23 cellular contexts compared by ENCODE assay signal in the genomic region with DNA sequence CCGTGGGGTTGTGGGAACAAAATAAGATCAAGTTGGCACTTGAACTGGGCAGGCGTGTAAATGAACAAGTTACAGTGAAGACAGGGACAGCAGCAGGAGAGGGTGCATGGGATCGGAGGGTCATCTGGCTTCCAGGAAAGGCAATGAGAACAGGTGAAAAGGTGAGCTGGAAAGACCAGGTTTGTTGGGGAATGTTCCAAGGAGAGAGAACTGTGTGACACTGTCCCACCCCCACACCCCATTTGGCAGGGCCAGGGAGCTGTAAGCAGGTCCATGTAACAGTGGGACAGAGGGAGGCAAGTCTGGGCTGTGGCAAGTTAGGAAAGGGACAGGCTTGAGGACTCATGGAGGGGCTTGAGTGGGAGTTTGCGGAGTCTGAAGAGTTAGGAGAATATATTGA. TPM values are rescaled to one million over a fixed set of nuclear protein-coding genes. Genes with fewer than 3 reads are reported as not detected.
A peak's percentile ranks its signal among the peaks of the same experiment; 100 is the strongest.
DNase-seq lines count a peak whose midpoint lies in the region; ATAC-seq, FAIRE-seq and TF ChIP-seq lines count a peak whose summit lies in the region.
"Had no signal": no experiment of that assay in that cellular context is flagged by ENCODE, and none has a peak within 500 bp of the region (broad histone marks: within the 10 kb centered on the region; RNA-seq: fewer than 3 reads in every experiment).

No MANE protein-coding gene starts in this region.

- H3K36me3 Mint-ChIP-seq in WTC11: no peaks in the 10 kb centered on the region
- H3K36me3 Mint-ChIP-seq: activated naive CD4-positive, alpha-beta T cell treated with anti-CD3 and anti-CD28 coated beads, Interleukin-2, amount 50 U/mL, for 24 hours; natural killer cell treated with Interleukin-12 subunit alpha and Interleukin-12 subunit beta and Interleukin-15 and Interleukin-18, amount 100 ng/mL, for 72 hours had no signal

- peak overlapping the region; percentile 22 for H3K27ac Mint-ChIP-seq in WTC11
- H3K27ac Mint-ChIP-seq: activated CD4-positive, alpha-beta T cell treated with anti-CD3 and anti-CD28 coated beads, Interleukin-2, amount 10 ng/mL, durations not matched to agents 7 days and 5 days; activated naive CD4-positive, alpha-beta T cell treated with anti-CD3 and anti-CD28 coated beads, Interleukin-2, amount 50 U/mL, for 24 hours; natural killer cell treated with Interleukin-12 subunit alpha and Interleukin-12 subunit beta and Interleukin-15 and Interleukin-18, amount 100 ng/mL, for 72 hours had no signal

- DNase-seq in A549 (ENCODE audit: low read depth in 1 of 2, low spot score in 1 of 2) (no peak), WTC11 (ENCODE audit: low spot score) (no peak), left lobe of liver (ENCODE audit: low spot score) (peak; percentile 75), posterior vena cava (ENCODE audit: low spot score) (peak; percentile 10), tibial nerve (ENCODE audit: low spot score in 2 of 2) (no peak), GM19238 (ENCODE audit: insufficient read length, low spot score) (no peak), NCI-H1930 (lab: John Stamatoyannopoulos, UW) (no peak)
- DNase-seq: activated CD4-positive, alpha-beta T cell treated with anti-CD3 and anti-CD28 coated beads, Interleukin-2, amount 10 ng/mL, durations not matched to agents 7 days and 5 days; aorta; BE2C; central memory CD4-positive, alpha-beta T cell; erythroblast; GF-D8; heart right ventricle; NCI-H187; stimulated activated CD8-positive, alpha-beta memory T cell treated with anti-CD3 and anti-CD28 coated beads, Interleukin-4, amount 100 ng/mL, for 48 hours; upper lobe of right lung had no signal

- POLR2A ChIA-PET in A549 (lab: Yijun Ruan, JAX): interaction anchor here (1.6 kb wide), 1 partner anchor 101 kb away, joined by 3 read pairs; no protein-coding TSS in a partner anchor
- POLR2A ChIA-PET in WTC11 (lab: Charles Lee): no interaction called here

- peaks cover 40% of the 10 kb centered on the region for H3K4me1 ChIP-seq in A549
- H3K4me1 ChIP-seq in tibial nerve: no peaks in the 10 kb centered on the region
- H3K4me1 ChIP-seq: upper lobe of right lung had no signal

- H3K36me3 ChIP-seq in tibial nerve: no peaks in the 10 kb centered on the region
- H3K36me3 ChIP-seq: BE2C, heart right ventricle, upper lobe of right lung had no signal

- TF ChIP-seq POLR2A in A549 (IDR thresholded peaks at IDR 0.05; ENCODE audit: low read length) (no peak), tibial nerve (IDR thresholded peaks at IDR 0.05) (no peak)

- H3K9me3 ChIP-seq in A549 (no peaks in the 10 kb centered on the region), tibial nerve (no peaks in the 10 kb centered on the region)
- H3K9me3 ChIP-seq: BE2C, heart right ventricle, upper lobe of right lung had no signal

- peak overlapping the region; percentile 82 for H3K4me2 ChIP-seq in A549

- TF ChIP-seq CTCF in A549 (IDR thresholded peaks at IDR 0.05): no peak
- no peak for TF ChIP-seq CTCF in WTC11 (IDR thresholded peaks at IDR 0.05)
- no peak for TF ChIP-seq CTCF in tibial nerve (IDR thresholded peaks at IDR 0.05)

- H3K27me3 Mint-ChIP-seq in WTC11 (ENCODE audit: low read depth): no peaks in the 10 kb centered on the region
- H3K27me3 Mint-ChIP-seq: activated CD4-positive, alpha-beta T cell treated with anti-CD3 and anti-CD28 coated beads, Interleukin-2, amount 10 ng/mL, durations not matched to agents 7 days and 5 days; activated naive CD4-positive, alpha-beta T cell treated with anti-CD3 and anti-CD28 coated beads, Interleukin-2, amount 50 U/mL, for 24 hours had no signal

- TF ChIP-seq RAD21 in A549 (conservative IDR thresholded peaks at IDR 0.05 in 1 of 2, IDR thresholded peaks at IDR 0.05 in 1 of 2): no peak

- CTCF ChIA-PET in A549 (lab: Yijun Ruan, JAX): interaction anchor here (0.6 to 5.4 kb wide), 4 partner anchors 9 to 532 kb away, joined by 4 to 56 read pairs (median 6); no protein-coding TSS in a partner anchor
- CTCF ChIA-PET in WTC11 (lab: Charles Lee): interaction anchor here (2.2 kb wide), 1 partner anchor 22 kb away, joined by 8 read pairs; no protein-coding TSS in a partner anchor

- H3K4me3 Mint-ChIP-seq in WTC11: no peak overlapping the region
- H3K4me3 Mint-ChIP-seq: activated CD4-positive, alpha-beta T cell treated with anti-CD3 and anti-CD28 coated beads, Interleukin-2, amount 10 ng/mL, durations not matched to agents 7 days and 5 days; activated naive CD4-positive, alpha-beta T cell treated with anti-CD3 and anti-CD28 coated beads, Interleukin-2, amount 50 U/mL, for 24 hours; natural killer cell treated with Interleukin-12 subunit alpha and Interleukin-12 subunit beta and Interleukin-15 and Interleukin-18, amount 100 ng/mL, for 72 hours had no signal

- no peaks in the 10 kb centered on the region for H3K9me3 Mint-ChIP-seq in WTC11
- H3K9me3 Mint-ChIP-seq: activated CD4-positive, alpha-beta T cell treated with anti-CD3 and anti-CD28 coated beads, Interleukin-2, amount 10 ng/mL, durations not matched to agents 7 days and 5 days; activated naive CD4-positive, alpha-beta T cell treated with anti-CD3 and anti-CD28 coated beads, Interleukin-2, amount 50 U/mL, for 24 hours; natural killer cell treated with Interleukin-12 subunit alpha and Interleukin-12 subunit beta and Interleukin-15 and Interleukin-18, amount 100 ng/mL, for 72 hours had no signal

- ATAC-seq in A549 (no peak), WTC11 (no peak), left lobe of liver (peak; percentile 37), HG03025 (IDR thresholded peaks at IDR 0.05; ENCODE audit: low FRiP score, unreplicated experiment) (no peak)
- ATAC-seq: natural killer cell treated with Interleukin-12 subunit alpha and Interleukin-12 subunit beta and Interleukin-15 and Interleukin-18, amount 100 ng/mL, for 72 hours had no signal

- peak overlapping the region; percentile 97 for H3K27ac ChIP-seq in A549
- H3K27ac ChIP-seq in tibial nerve: no peak overlapping the region
- H3K27ac ChIP-seq: heart right ventricle, parathyroid adenoma, upper lobe of right lung had no signal

- TF ChIP-seq EP300 in A549 (IDR thresholded peaks at IDR 0.05): no peak
- TF ChIP-seq EP300 in tibial nerve (IDR thresholded peaks at IDR 0.05): no peak

- FAIRE-seq in A549 (lab: Jason Lieb, UNC): no peak
- FAIRE-seq: GM18507 had no signal

- peaks cover 3% of the 10 kb centered on the region for H3K4me1 Mint-ChIP-seq in WTC11
- H3K4me1 Mint-ChIP-seq: activated CD4-positive, alpha-beta T cell treated with anti-CD3 and anti-CD28 coated beads, Interleukin-2, amount 10 ng/mL, durations not matched to agents 7 days and 5 days; activated naive CD4-positive, alpha-beta T cell treated with anti-CD3 and anti-CD28 coated beads, Interleukin-2, amount 50 U/mL, for 24 hours had no signal

- intact Hi-C loops in posterior vena cava (cut with DNase I): no loop called here

- no peaks in the 10 kb centered on the region for H3K27me3 ChIP-seq in tibial nerve
- H3K27me3 ChIP-seq: BE2C, heart right ventricle, upper lobe of right lung had no signal

- WGBS in A549 (ENCODE audit: missing lambda C conversion rate): 77% methylated on average over 4 of the region's 4 CpGs
- 88 to 90% methylated on average over 4 of the region's 4 CpGs for WGBS in tibial nerve, 2 donors

- H3K4me3 ChIP-seq in A549: no peak overlapping the region; the same call in 2 of the 3 replicates
- no peak overlapping the region for H3K4me3 ChIP-seq in tibial nerve
- H3K4me3 ChIP-seq: heart right ventricle, upper lobe of right lung had no signal

TF ChIP-seq in WTC11, 78 proteins besides CTCF, POLR2A, EP300 and RAD21 (continues in another document):
- TF ChIP-seq TEAD4 (CRISPR knock-in tag; IDR thresholded peaks at IDR 0.05): no peak
- TF ChIP-seq ZNF121 (CRISPR knock-in tag; IDR thresholded peaks at IDR 0.05): no peak
- no peak for TF ChIP-seq ZNF138 (CRISPR knock-in tag; conservative IDR thresholded peaks at IDR 0.05)
- no peak for TF ChIP-seq NR3C1 (CRISPR knock-in tag; conservative IDR thresholded peaks at IDR 0.05; ENCODE audit: low read depth)

RNA-seq across cellular contexts. Expression of a gene that starts 0.8 kb away (rescaled TPM):
- polyA plus RNA-seq in A549 (2011; rRNA removed) (9.4 and 10.4 TPM in 2 replicates), A549 (2017; fragmentation: RNase III; extraction: RNeasy Plus Mini Kit Qiagen cat#74134 plus additional on column Dnase treatment) (11.4 to 12.2 TPM (median 11.8 TPM) in 3 replicates)
- polyA plus RNA-seq in A549 (2012; cell fraction: cytosol; rRNA removed): 7.5 and 9.5 TPM in 2 replicates
- 15.0 and 17.6 TPM in 2 replicates for polyA plus RNA-seq in A549 (2012; cell fraction: nucleus; rRNA removed)
- polyA minus RNA-seq in A549 (2011; rRNA and poly(A)+ RNA removed): 19.4 and 20.2 TPM in 2 replicates
- total RNA-seq in WTC11 (2021) (0.74 to 1.2 TPM (median 0.99 TPM) in 3 replicates), left lobe of liver (81.1 TPM), posterior vena cava (1 to 10 TPM in 1 of 2 donors, under 1 TPM in 1; 0.76 to 1.3 TPM), tibial nerve (1 to 10 TPM in 3 of 4 donors, under 1 TPM in 1; 0.87 to 3.6 (median 1.3) TPM)
- total RNA-seq: LHCN-M2 had no signal

RNA-seq across cellular contexts. Expression of a gene that starts 31.1 kb away (rescaled TPM):
- polyA plus RNA-seq in A549 (2011; rRNA removed) (42.2 and 49.0 TPM in 2 replicates), A549 (2017; fragmentation: RNase III; extraction: RNeasy Plus Mini Kit Qiagen cat#74134 plus additional on column Dnase treatment) (25.7 to 27.4 TPM (median 26.3 TPM) in 3 replicates)
- polyA plus RNA-seq in A549 (2012; cell fraction: cytosol; rRNA removed): 26.5 and 28.9 TPM in 2 replicates
- 9.4 and 21.6 TPM in 2 replicates for polyA plus RNA-seq in A549 (2012; cell fraction: nucleus; rRNA removed)
- 49.4 and 60.7 TPM in 2 replicates for polyA minus RNA-seq in A549 (2011; rRNA and poly(A)+ RNA removed)
- total RNA-seq in WTC11 (2021) (26.0 to 29.1 TPM (median 27.5 TPM) in 3 replicates), left lobe of liver (4.4 TPM), posterior vena cava (10 to 100 TPM; 26.7 to 30.1 TPM), tibial nerve (10 to 100 TPM; 17.8 to 29.7 (median 23.1) TPM)

RNA-seq across cellular contexts. Expression of a gene that starts 52.1 kb away (rescaled TPM):
- polyA plus RNA-seq in A549 (2011; rRNA removed): 2.5 and 3.6 TPM in 2 replicates
- 2.3 and 2.6 TPM in 2 replicates for polyA plus RNA-seq in A549 (2012; cell fraction: cytosol; rRNA removed)
- 21.1 and 23.1 TPM in 2 replicates for polyA plus RNA-seq in A549 (2012; cell fraction: nucleus; rRNA removed)
- polyA plus RNA-seq in A549 (2017; fragmentation: RNase III; extraction: RNeasy Plus Mini Kit Qiagen cat#74134 plus additional on column Dnase treatment): 2.8 to 3.8 TPM (median 3.7 TPM) in 3 replicates
- 3.9 and 4.5 TPM in 2 replicates for polyA minus RNA-seq in A549 (2011; rRNA and poly(A)+ RNA removed)
- total RNA-seq in WTC11 (2021): 28.3 to 28.7 TPM (median 28.3 TPM) in 3 replicates
- total RNA-seq in left lobe of liver: 3.6 TPM
- total RNA-seq in posterior vena cava: 1 to 10 TPM; 6.7 to 7.1 TPM
- total RNA-seq in tibial nerve: 10 to 100 TPM; 17.7 to 29.3 (median 22.7) TPM

Comparison
In these comparisons a context has a peak if more than half of its experiments do, and no peak if none do; other contexts are left out.
1. DNase-seq: peak in left lobe of liver (single experiment) and posterior vena cava (single experiment); none in A549 (0 of 2), WTC11 (single experiment), tibial nerve (0 of 2), GM19238 (single experiment) and NCI-H1930 (0 of 2).
2. H3K27ac ChIP-seq: peak in A549 (2 of 2); none in tibial nerve (0 of 4).
3. RNA of a gene that starts 0.8 kb away (total RNA-seq): 81.1 TPM in left lobe of liver (single experiment); 0.87 to 3.6 TPM in tibial nerve, 0.76 to 1.3 TPM in posterior vena cava and 0.74 to 1.2 TPM in WTC11; every median in the first group is over 10 times any median in the second.